Comparison of ENCODE assay signal across 1 cellular context in the genomic region with DNA sequence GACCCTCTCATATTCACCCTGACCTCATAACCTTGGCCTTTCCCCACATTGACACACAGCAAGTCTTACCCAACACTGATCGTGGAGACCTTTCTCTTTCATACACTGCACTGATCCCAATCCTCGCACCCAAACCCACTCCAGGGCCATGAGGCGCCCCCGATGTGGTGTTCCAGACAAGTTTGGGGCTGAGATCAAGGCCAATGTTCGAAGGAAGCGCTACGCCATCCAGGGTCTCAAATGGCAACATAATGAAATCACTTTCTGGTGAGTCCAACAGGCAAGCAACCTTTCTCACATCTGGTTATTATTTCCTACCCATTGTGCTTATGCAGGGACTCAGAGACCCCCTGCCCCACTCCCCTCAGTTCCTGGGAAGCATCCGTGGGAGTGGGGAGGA.
TF ChIP-seq lines count a peak whose summit lies in the region.

No MANE protein-coding gene starts in this region.

TF ChIP-seq in H1, 55 proteins besides CTCF, POLR2A, EP300 and RAD21:
- TF ChIP-seq CBX8 (IDR thresholded peaks at IDR 0.05; ENCODE audit: borderline replicate concordance, low read depth, low read length) (no peak), SIN3A (conservative IDR thresholded peaks at IDR 0.05 in 1 of 2, IDR thresholded peaks at IDR 0.05 in 1 of 2; ENCODE audit: low read depth in 1 of 2, low read length in 2 of 2) (no peak), FOSL1 (IDR thresholded peaks at IDR 0.05; ENCODE audit: insufficient read depth, low read depth, low read length) (no peak), ZNF274 (IDR thresholded peaks at IDR 0.05; ENCODE audit: borderline replicate concordance, extremely low read depth, low read length) (no peak), BACH1 (IDR thresholded peaks at IDR 0.05; ENCODE audit: low read length) (no peak), ASH2L (IDR thresholded peaks at IDR 0.05; ENCODE audit: low read length) (no peak), TAF7 (optimal IDR thresholded peaks at IDR 0.05; ENCODE audit: borderline replicate concordance, low read depth, low read length) (no peak)
- TF ChIP-seq, protein P1, sequence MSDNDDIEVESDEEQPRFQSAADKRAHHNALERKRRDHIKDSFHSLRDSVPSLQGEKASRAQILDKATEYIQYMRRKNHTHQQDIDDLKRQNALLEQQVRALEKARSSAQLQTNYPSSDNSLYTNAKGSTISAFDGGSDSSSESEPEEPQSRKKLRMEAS (IDR thresholded peaks at IDR 0.05): no peak
